In the genomic region with DNA sequence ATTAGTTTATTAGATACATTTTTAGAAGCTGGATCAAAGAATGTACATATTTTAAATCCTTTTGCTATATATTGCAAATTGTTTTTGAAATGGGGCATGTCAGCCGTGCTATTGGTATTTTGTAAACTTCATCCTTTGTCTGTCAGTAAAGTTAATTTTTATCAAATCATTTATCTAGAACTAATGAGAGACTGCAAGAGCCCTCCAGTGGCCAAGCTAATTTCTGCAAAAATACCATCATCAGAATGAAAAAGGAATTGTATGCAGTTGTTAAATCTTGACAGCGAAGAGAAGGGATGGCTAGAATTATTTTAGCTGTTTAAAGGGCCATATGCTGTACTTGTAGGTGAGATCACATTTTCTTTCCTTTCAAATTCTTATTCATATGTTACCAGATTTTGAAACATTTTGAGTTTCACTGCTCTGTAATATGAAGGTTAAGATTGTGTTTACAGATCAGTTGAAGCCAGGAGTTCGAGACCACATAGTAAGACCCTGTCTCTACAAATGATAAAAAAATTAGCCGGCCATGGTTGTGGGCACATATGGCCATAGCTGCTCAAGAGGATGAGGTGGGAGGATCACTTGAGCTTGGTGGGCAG, we compare ENCODE assay signal across 8 cellular contexts. TPM values are rescaled to one million over a fixed set of nuclear protein-coding genes. Genes with fewer than 3 reads are reported as not detected.
DNase-seq lines count a peak whose midpoint lies in the region; ATAC-seq and TF ChIP-seq lines count a peak whose summit lies in the region.

No MANE protein-coding gene starts in this region.

- H3K9me3 ChIP-seq in OCI-LY7 (ENCODE audit: low read length) (no peaks in the 10 kb centered on the region), tibial nerve (no peaks in the 10 kb centered on the region)

- no peak overlapping the region for H3K27ac Mint-ChIP-seq in activated CD4-positive, alpha-beta T cell treated with anti-CD3 and anti-CD28 coated beads for 36 hours

- TF ChIP-seq CTCF in 22Rv1 (IDR thresholded peaks at IDR 0.05) (peak; percentile 77), GM12875 (IDR thresholded peaks at IDR 0.05; ENCODE audit: borderline replicate concordance, insufficient read depth, low read depth, low read length) (peak; percentile 39; the same call in 1 of the 2 replicates), OCI-LY7 (conservative IDR thresholded peaks at IDR 0.05; ENCODE audit: low read length) (peak; percentile 91), fibroblast of mammary gland (conservative IDR thresholded peaks at IDR 0.05; ENCODE audit: control insufficient read depth, insufficient read depth, low read depth, low read length) (peak; percentile 69), tibial nerve (IDR thresholded peaks at IDR 0.05) (peak; percentile 30 to 67 (median 42))

- H3K27ac ChIP-seq in 22Rv1, result no peak overlapping the region
- H3K27ac ChIP-seq in OCI-LY7 (ENCODE audit: low read depth, low read length, poor library complexity, severe bottlenecking), result no peak overlapping the region
- H3K27ac ChIP-seq in tibial nerve, result no peak overlapping the region

- intact Hi-C loops in OCI-LY7 (cut with micrococcal nuclease; ENCODE audit: unreplicated experiment), result loop anchor here (1.0 to 5.0 kb wide), 3 partner anchors 100 to 648 kb away; no protein-coding TSS in a partner anchor
- intact Hi-C loops in activated CD4-positive, alpha-beta T cell treated with anti-CD3 and anti-CD28 coated beads for 36 hours (cut with DNase I, micrococcal nuclease), result loop anchor here in 1 of 2 experiments (2.0 to 5.0 kb wide), 3 partner anchors 87 to 548 kb away; no protein-coding TSS in a partner anchor

- H3K79me2 ChIP-seq in OCI-LY7 (ENCODE audit: insufficient read depth, low read depth, low read length), result no peaks in the 10 kb centered on the region

- H2AFZ ChIP-seq in OCI-LY7 (ENCODE audit: low read length), result no peak overlapping the region

- H3K27me3 Mint-ChIP-seq in activated CD4-positive, alpha-beta T cell treated with anti-CD3 and anti-CD28 coated beads for 36 hours, result peaks cover 2% of the 10 kb centered on the region

- no peaks in the 10 kb centered on the region for H3K27me3 ChIP-seq in tibial nerve

- POLR2A ChIA-PET in OCI-LY7 (lab: Charles Lee), result interaction anchor here (0.5 to 1.2 kb wide), 2 partner anchors 101 to 111 kb away, joined by 3 to 4 read pairs; no protein-coding TSS in a partner anchor
- POLR2A ChIA-PET in activated CD4-positive, alpha-beta T cell treated with anti-CD3 and anti-CD28 coated beads for 36 hours (lab: Charles Lee), result no interaction called here

- ATAC-seq in GM21381 (IDR thresholded peaks at IDR 0.05; ENCODE audit: unreplicated experiment) (no peak), HG02623 (IDR thresholded peaks at IDR 0.05; ENCODE audit: unreplicated experiment) (no peak)
- no peak for ATAC-seq in activated CD4-positive, alpha-beta T cell treated with anti-CD3 and anti-CD28 coated beads for 36 hours

- H3K9me2 ChIP-seq in OCI-LY7 (ENCODE audit: insufficient read depth, low read length), result no peaks in the 10 kb centered on the region

- H3K4me2 ChIP-seq in OCI-LY7 (ENCODE audit: low read length), result no peak overlapping the region

- no peaks in the 10 kb centered on the region for H3K4me1 Mint-ChIP-seq in activated CD4-positive, alpha-beta T cell treated with anti-CD3 and anti-CD28 coated beads for 36 hours

- no peaks in the 10 kb centered on the region for H3K36me3 Mint-ChIP-seq in activated CD4-positive, alpha-beta T cell treated with anti-CD3 and anti-CD28 coated beads for 36 hours (ENCODE audit: low read depth)

- H4K20me1 ChIP-seq in OCI-LY7 (ENCODE audit: insufficient read depth, low read length), result no peaks in the 10 kb centered on the region

- TF ChIP-seq EP300 in tibial nerve (IDR thresholded peaks at IDR 0.05), result no peak

- no peak overlapping the region for H3K4me3 Mint-ChIP-seq in activated CD4-positive, alpha-beta T cell treated with anti-CD3 and anti-CD28 coated beads for 36 hours

- no TSS peak for BruUV-seq in OCI-LY7 (replicated peaks; lab: Mats Ljungman, UMichigan)

- H3K4me3 ChIP-seq in GM12875 (ENCODE audit: low read depth, low read length) (no peak overlapping the region), OCI-LY7 (ENCODE audit: low read depth, low read length, poor library complexity, severe bottlenecking) (no peak overlapping the region), fibroblast of mammary gland (ENCODE audit: control insufficient read depth, low read depth, low read length) (no peak overlapping the region), tibial nerve (no peak overlapping the region)

- DNase-seq in OCI-LY7 (ENCODE audit: low spot score), result peak; percentile 53
- peak; percentile 56 for DNase-seq in fibroblast of mammary gland (ENCODE audit: low read depth)
- DNase-seq in tibial nerve (ENCODE audit: low spot score in 2 of 2), result peak in 1 of 2 donors; percentile 60
- DNase-seq in activated CD4-positive, alpha-beta T cell treated with anti-CD3 and anti-CD28 coated beads for 36 hours, result no peak

- no peaks in the 10 kb centered on the region for H3K9me3 Mint-ChIP-seq in activated CD4-positive, alpha-beta T cell treated with anti-CD3 and anti-CD28 coated beads for 36 hours (ENCODE audit: low read depth)

- TF ChIP-seq POLR2A in tibial nerve (IDR thresholded peaks at IDR 0.05), result no peak

- CTCF ChIA-PET in OCI-LY7 (lab: Charles Lee; ENCODE audit: unreplicated experiment), result interaction anchor here (1.1 to 1.3 kb wide), 2 partner anchors 16 to 102 kb away, joined by 3 to 4 read pairs; no protein-coding TSS in a partner anchor
- CTCF ChIA-PET in activated CD4-positive, alpha-beta T cell treated with anti-CD3 and anti-CD28 coated beads for 36 hours (lab: Charles Lee), result interaction anchor here (0.6 to 5.8 kb wide), 9 partner anchors 8 to 400 kb away, joined by 3 to 81 read pairs (median 3); no protein-coding TSS in a partner anchor

- H3K36me3 ChIP-seq in OCI-LY7 (ENCODE audit: insufficient read depth, low read length), result no peaks in the 10 kb centered on the region
- no peaks in the 10 kb centered on the region for H3K36me3 ChIP-seq in tibial nerve

- no peaks in the 10 kb centered on the region for H3K4me1 ChIP-seq in OCI-LY7 (ENCODE audit: insufficient read depth, low read length, poor library complexity, severe bottlenecking)
- H3K4me1 ChIP-seq in tibial nerve, result peaks cover 0 to 5% (median 0%) of the 10 kb centered on the region in 4 donors

- 46 to 52% methylated on average over 4 of the region's 4 CpGs for WGBS in tibial nerve, 2 donors

RNA-seq across cellular contexts. Expression of a gene that starts 8.1 kb away (rescaled TPM):
- total RNA-seq in OCI-LY7 (2014; rRNA removed; shearing (Covaris generic)), result 0.32 and 1.0 TPM in 2 replicates
- 0.33 and 0.34 TPM in 2 replicates for total RNA-seq in OCI-LY7 (2022)
- total RNA-seq in tibial nerve, result 10 to 100 TPM; 32.0 to 65.1 (median 52.8) TPM
- not detected for total RNA-seq in activated CD4-positive, alpha-beta T cell treated with anti-CD3 and anti-CD28 coated beads for 36 hours

RNA-seq across cellular contexts. Expression of a gene that starts 53.0 kb away (rescaled TPM):
- 60.9 and 82.6 TPM in 2 replicates for total RNA-seq in OCI-LY7 (2014; rRNA removed; shearing (Covaris generic))
- total RNA-seq in OCI-LY7 (2022) (86.3 and 94.5 TPM in 2 replicates), tibial nerve (10 to 100 TPM; 28.2 to 47.9 (median 43.4) TPM)
- 10 to 100 TPM; 15.6 to 20.3 TPM for total RNA-seq in activated CD4-positive, alpha-beta T cell treated with anti-CD3 and anti-CD28 coated beads for 36 hours

Comparison
In these comparisons a context has a peak if more than half of its experiments do, and no peak if none do; other contexts are left out.
1. CTCF ChIP-seq: peak in every context shown above with its lines; median percentile 91 in OCI-LY7; 77 in 22Rv1; 69 in fibroblast of mammary gland; 42 in tibial nerve; 39 in GM12875.
2. RNA of a gene that starts 8.1 kb away (total RNA-seq): 32.0 to 65.1 TPM in tibial nerve; 0.32 to 1.0 TPM in OCI-LY7 and not detected in activated CD4-positive, alpha-beta T cell treated with anti-CD3 and anti-CD28 coated beads for 36 hours; every median in the first group is over 10 times any median in the second.